16 cellular contexts compared by ENCODE assay signal in genomic region chrX:67922950-67923349, GRCh38.
"Had no signal": no experiment of that assay in that cellular context is flagged by ENCODE, and none has a peak within 500 bp of the region (broad histone marks: within the 10 kb centered on the region; RNA-seq: fewer than 3 reads in every experiment).

No MANE protein-coding gene starts in this region.

- DNase-seq: dermis blood vessel endothelial cell; effector memory CD8-positive, alpha-beta T cell; foreskin fibroblast; gastrocnemius medialis; head of caudate nucleus; left ventricle myocardium superior; lower lobe of right lung; natural killer cell; pancreas; stimulated activated CD4-positive, alpha-beta T cell treated with anti-CD3 and anti-CD28 coated beads, Interleukin-4, amount 100 ng/mL, for 4 hours; stimulated activated naive CD8-positive, alpha-beta T cell treated with anti-CD3 and anti-CD28 coated beads, Interleukin-15, Interleukin-2, amounts not matched to agents 100 U/mL and 50 U/mL, for 24 hours; substantia nigra; upper lobe of left lung had no signal

- ATAC-seq: effector memory CD8-positive, alpha-beta T cell; esophagus mucosa; gastrocnemius medialis; left ventricle myocardium superior; lower lobe of right lung; natural killer cell; pancreas; sciatic nerve; stimulated activated memory B cell treated with anti-CD40 and anti-IgM and Interleukin-4, amounts not matched to agents 10 μg/mL and 1 μg/mL and 100 μg/mL, for 72 hours; stimulated activated naive CD8-positive, alpha-beta T cell treated with anti-CD3 and anti-CD28 coated beads, Interleukin-15, Interleukin-2, amounts not matched to agents 100 U/mL and 50 U/mL, for 24 hours had no signal
